Comparison of ENCODE assay signal across 9 cellular contexts in genomic region chr3:177781686-177782161, GRCh38.
DNase-seq lines count a peak whose midpoint lies in the region; ATAC-seq and TF ChIP-seq lines count a peak whose summit lies in the region.
"Had no signal": no experiment of that assay in that cellular context is flagged by ENCODE, and none has a peak within 500 bp of the region (broad histone marks: within the 10 kb centered on the region; RNA-seq: fewer than 3 reads in every experiment).

No MANE protein-coding gene starts in this region.

- H3K4ac ChIP-seq in trophoblast cell (ENCODE audit: low read depth, low read length), result no peak overlapping the region

- TF ChIP-seq EP300 in gastroesophageal sphincter (IDR thresholded peaks at IDR 0.05), result no peak

- H3K9ac ChIP-seq in trophoblast cell (ENCODE audit: low read length), result no peak overlapping the region

- peaks cover 24 to 25% of the 10 kb centered on the region in 2 donors for H3K4me1 Mint-ChIP-seq in natural killer cell treated with Interleukin-12 subunit alpha and Interleukin-12 subunit beta and Interleukin-15 and Interleukin-18, amount 100 ng/mL, for 72 hours (ENCODE audit: low read depth in 2 of 2)

- no peak overlapping the region for H3K4me3 Mint-ChIP-seq in natural killer cell treated with Interleukin-12 subunit alpha and Interleukin-12 subunit beta and Interleukin-15 and Interleukin-18, amount 100 ng/mL, for 72 hours

- no peak overlapping the region for H3K18ac ChIP-seq in trophoblast cell (ENCODE audit: low read length)

- ATAC-seq in SK-N-SH treated with all-trans-retinoic acid at 6 μM for 48 hours, result peak; percentile 86
- peak; percentile 86 for ATAC-seq in gastroesophageal sphincter
- ATAC-seq in HG03439 (IDR thresholded peaks at IDR 0.05; ENCODE audit: unreplicated experiment), result no peak
- ATAC-seq in natural killer cell treated with Interleukin-12 subunit alpha and Interleukin-12 subunit beta and Interleukin-15 and Interleukin-18, amount 100 ng/mL, for 72 hours, result no peak
- ATAC-seq: body of pancreas had no signal

- TF ChIP-seq CTCF in gastroesophageal sphincter (IDR thresholded peaks at IDR 0.05), result no peak

- H3K36me3 Mint-ChIP-seq in natural killer cell treated with Interleukin-12 subunit alpha and Interleukin-12 subunit beta and Interleukin-15 and Interleukin-18, amount 100 ng/mL, for 72 hours, result no peaks in the 10 kb centered on the region

- peaks cover 4% of the 10 kb centered on the region for H3K79me1 ChIP-seq in trophoblast cell (ENCODE audit: low read length)

- no peak overlapping the region for H2AFZ ChIP-seq in trophoblast cell (ENCODE audit: insufficient read depth, low read length, poor library complexity)

- no peak overlapping the region for H4K12ac ChIP-seq in trophoblast cell (ENCODE audit: low read depth, low read length)

- DNase-seq in AG20443 (ENCODE audit: low spot score), result peak; percentile 57
- no peak for DNase-seq in trophoblast cell
- DNase-seq in NCI-H1694 treated with DMSO at 0.1 percent for 48 hours (lab: John Stamatoyannopoulos, UW), result no peak
- no peak for DNase-seq in DMS53 (lab: John Stamatoyannopoulos, UW)
- no peak for DNase-seq in natural killer cell treated with Interleukin-12 subunit alpha and Interleukin-12 subunit beta and Interleukin-15 and Interleukin-18, amount 100 ng/mL, for 72 hours (ENCODE audit: low spot score)

- WGBS in gastroesophageal sphincter (ENCODE audit: low coverage in 1 of 2), 2 donors, result 7 to 10% methylated on average over 3 of the region's 3 CpGs
- WGBS in trophoblast cell (ENCODE audit: extremely low coverage, insufficient coverage, insufficient read length), result no CpG with 5 or more reads among the region's 3 CpGs

- no peaks in the 10 kb centered on the region for H3K36me3 ChIP-seq in gastroesophageal sphincter
- H3K36me3 ChIP-seq in trophoblast cell (ENCODE audit: control insufficient read depth in 1 of 2, insufficient read depth in 2 of 2, low read length in 2 of 2), result no peaks in the 10 kb centered on the region

- H3K27me3 ChIP-seq in gastroesophageal sphincter (no peaks in the 10 kb centered on the region), trophoblast cell (ENCODE audit: insufficient read depth, low read length) (no peaks in the 10 kb centered on the region)
- H3K27me3 ChIP-seq: body of pancreas had no signal

- no peak overlapping the region for H2BK5ac ChIP-seq in trophoblast cell (ENCODE audit: low read depth, low read length, poor library complexity)

- H2AK5ac ChIP-seq in trophoblast cell (ENCODE audit: low read length), result no peak overlapping the region

- H3K9me3 Mint-ChIP-seq in natural killer cell treated with Interleukin-12 subunit alpha and Interleukin-12 subunit beta and Interleukin-15 and Interleukin-18, amount 100 ng/mL, for 72 hours, result peaks cover 8% of the 10 kb centered on the region

- H2BK12ac ChIP-seq in trophoblast cell (ENCODE audit: low read length), result peak overlapping the region; percentile 56

- no peaks in the 10 kb centered on the region for H3K27me3 Mint-ChIP-seq in natural killer cell treated with Interleukin-12 subunit alpha and Interleukin-12 subunit beta and Interleukin-15 and Interleukin-18, amount 100 ng/mL, for 72 hours

- H3K79me2 ChIP-seq in trophoblast cell (ENCODE audit: control insufficient read depth, insufficient read depth, low read length, poor library complexity), result no peaks in the 10 kb centered on the region

- no peak overlapping the region for H4K91ac ChIP-seq in trophoblast cell (ENCODE audit: low read depth, low read length)

- H3K27ac Mint-ChIP-seq in natural killer cell treated with Interleukin-12 subunit alpha and Interleukin-12 subunit beta and Interleukin-15 and Interleukin-18, amount 100 ng/mL, for 72 hours, result no peak overlapping the region

- H3K14ac ChIP-seq in trophoblast cell (ENCODE audit: low read length), result no peak overlapping the region

- H3K23ac ChIP-seq in trophoblast cell (ENCODE audit: low read length), result no peak overlapping the region

- H3K9me3 ChIP-seq in gastroesophageal sphincter (no peaks in the 10 kb centered on the region), trophoblast cell (ENCODE audit: insufficient read depth, low read depth, low read length) (no peaks in the 10 kb centered on the region)
- H3K9me3 ChIP-seq: body of pancreas had no signal

- no peak for TF ChIP-seq POLR2A in gastroesophageal sphincter (IDR thresholded peaks at IDR 0.05)

- H3K4me1 ChIP-seq in gastroesophageal sphincter, result peaks cover 17 to 37% (median 18%) of the 10 kb centered on the region in 3 donors
- H3K4me1 ChIP-seq in trophoblast cell (ENCODE audit: control insufficient read depth in 1 of 2, insufficient read depth in 2 of 2, low read length in 2 of 2), result peaks cover 2 to 4% of the 10 kb centered on the region in 2 experiments
- H3K4me1 ChIP-seq: body of pancreas had no signal

- H3K4me2 ChIP-seq in trophoblast cell (ENCODE audit: low read length), result no peak overlapping the region

- H3K27ac ChIP-seq in gastroesophageal sphincter (peak overlapping the region; percentile 72 to 98 (median 83)), trophoblast cell (ENCODE audit: low read depth, low read length) (no peak overlapping the region)

- no peak overlapping the region for H3K4me3 ChIP-seq in gastroesophageal sphincter
- H3K4me3 ChIP-seq in trophoblast cell (ENCODE audit: low read depth, low read length), result no peak overlapping the region
- H3K4me3 ChIP-seq: body of pancreas had no signal

- no peak overlapping the region for H4K8ac ChIP-seq in trophoblast cell (ENCODE audit: low read depth, low read length)

- no peak overlapping the region for H2BK120ac ChIP-seq in trophoblast cell (ENCODE audit: insufficient read depth, low read length, poor library complexity)

TF ChIP-seq in SK-N-SH treated with all-trans-retinoic acid at 6 μM for 48 hours, 23 proteins besides CTCF, POLR2A, EP300 and RAD21:
- TF ChIP-seq OSR1 (CRISPR knock-in tag; IDR thresholded peaks at IDR 0.05), result no peak
- TF ChIP-seq TCF4 (CRISPR knock-in tag; IDR thresholded peaks at IDR 0.05; ENCODE audit: borderline replicate concordance), result 0 out of 2 replicates have a peak, but pooled peaks have one; percentile 36
- TF ChIP-seq CSDC2 (CRISPR knock-in tag; IDR thresholded peaks at IDR 0.05), result no peak
- TF ChIP-seq ZNF70 (CRISPR knock-in tag; IDR thresholded peaks at IDR 0.05), result no peak

Comparison
In these comparisons a context has a peak if more than half of its experiments do, and no peak if none do; other contexts are left out.
1. ATAC-seq: peak in SK-N-SH treated with all-trans-retinoic acid at 6 μM for 48 hours (single experiment) and gastroesophageal sphincter (single experiment); none in HG03439 (single experiment) and natural killer cell treated with Interleukin-12 subunit alpha and Interleukin-12 subunit beta and Interleukin-15 and Interleukin-18, amount 100 ng/mL, for 72 hours (0 of 2).